ENCODE assay signal across 8 cellular contexts in genomic region chr1:156419863-156420208, GRCh38. TPM values are rescaled to one million over a fixed set of nuclear protein-coding genes. Genes with fewer than 3 reads are reported as not detected.
DNase-seq lines count a peak whose midpoint lies in the region; ATAC-seq and TF ChIP-seq lines count a peak whose summit lies in the region.

No MANE protein-coding gene starts in this region.

- peaks cover 20 to 28% (median 26%) of the 10 kb centered on the region in 4 donors for H3K4me1 ChIP-seq in upper lobe of left lung

- no peak overlapping the region for H3K27ac Mint-ChIP-seq in activated naive CD4-positive, alpha-beta T cell treated with anti-CD3 and anti-CD28 coated beads, Interleukin-2, amount 50 U/mL, for 72 hours

- H3K9me3 Mint-ChIP-seq in activated naive CD4-positive, alpha-beta T cell treated with anti-CD3 and anti-CD28 coated beads, Interleukin-2, amount 50 U/mL, for 72 hours, result no peaks in the 10 kb centered on the region

- no peak for TF ChIP-seq POLR2A in upper lobe of left lung (IDR thresholded peaks at IDR 0.05)

- H3K27me3 ChIP-seq in upper lobe of left lung, result peaks cover 1 to 64% (median 34%) of the 10 kb centered on the region in 4 donors

- H3K9me3 ChIP-seq in iPS-18c (ENCODE audit: control insufficient read depth, insufficient read depth, low read length) (no peaks in the 10 kb centered on the region), upper lobe of left lung (no peaks in the 10 kb centered on the region)

- no peaks in the 10 kb centered on the region for H3K36me3 Mint-ChIP-seq in activated naive CD4-positive, alpha-beta T cell treated with anti-CD3 and anti-CD28 coated beads, Interleukin-2, amount 50 U/mL, for 72 hours

- WGBS in upper lobe of left lung, 2 donors, result 14 to 23% methylated on average over 5 to 6 of the region's 6 CpGs

- peak overlapping the region; percentile 48 for H3K4me3 ChIP-seq in iPS-18c (ENCODE audit: insufficient read depth, low read depth, low read length)
- H3K4me3 ChIP-seq in upper lobe of left lung, result peak overlapping the region in 3 of 4 donors; percentile 31 to 38 (median 36)

- H3K27ac ChIP-seq in upper lobe of left lung, result no peak overlapping the region

- no peak for TF ChIP-seq EP300 in upper lobe of left lung (IDR thresholded peaks at IDR 0.05)

- ATAC-seq in activated naive CD4-positive, alpha-beta T cell treated with anti-CD3 and anti-CD28 coated beads, Interleukin-2, amount 50 U/mL, for 72 hours, result no peak
- ATAC-seq in upper lobe of left lung (ENCODE audit: low FRiP score in 2 of 2) (no peak), GM19395 (IDR thresholded peaks at IDR 0.05; ENCODE audit: unreplicated experiment) (no peak)

- no peaks in the 10 kb centered on the region for H3K36me3 ChIP-seq in upper lobe of left lung

- TF ChIP-seq CTCF in upper lobe of left lung (IDR thresholded peaks at IDR 0.05), result no peak

- peak; percentile 36 for DNase-seq in activated naive CD4-positive, alpha-beta T cell treated with anti-CD3 and anti-CD28 coated beads, Interleukin-2, amount 50 U/mL, for 16 hours
- no peak for DNase-seq in activated naive CD4-positive, alpha-beta T cell treated with anti-CD3 and anti-CD28 coated beads, Interleukin-2, amount 50 U/mL, for 72 hours (ENCODE audit: low spot score in 2 of 2)
- DNase-seq in activated CD4-positive, alpha-beta T cell treated with anti-CD3 and anti-CD28 coated beads, Interleukin-2, amount 50 U/mL, for 4 hours, result peak; percentile 14 to 34
- no peak for DNase-seq in upper lobe of left lung
- DNase-seq in NK-92 treated with Interleukin-12 subunit alpha and Interleukin-12 subunit beta, amount 100 ng/mL, for 24 hours (lab: John Stamatoyannopoulos, UW), result no peak
- DNase-seq in COLO829 (ENCODE audit: low spot score), result no peak

RNA-seq across cellular contexts. Expression of gene RHBG, which starts 50.8 kb away (rescaled TPM):
- total RNA-seq in activated naive CD4-positive, alpha-beta T cell treated with anti-CD3 and anti-CD28 coated beads, Interleukin-2, amount 50 U/mL, for 72 hours, result not detected
- under 1 TPM in 1 of 6 donors, not detected in 5; 0.24 TPM for total RNA-seq in upper lobe of left lung

Comparison
In these comparisons a context has a peak if more than half of its experiments do, and no peak if none do; other contexts are left out.
1. DNase-seq: peak in activated naive CD4-positive, alpha-beta T cell treated with anti-CD3 and anti-CD28 coated beads, Interleukin-2, amount 50 U/mL, for 16 hours (single experiment) and activated CD4-positive, alpha-beta T cell treated with anti-CD3 and anti-CD28 coated beads, Interleukin-2, amount 50 U/mL, for 4 hours (2 of 2); none in activated naive CD4-positive, alpha-beta T cell treated with anti-CD3 and anti-CD28 coated beads, Interleukin-2, amount 50 U/mL, for 72 hours (0 of 2), upper lobe of left lung (0 of 2), NK-92 treated with Interleukin-12 subunit alpha and Interleukin-12 subunit beta, amount 100 ng/mL, for 24 hours (single experiment) and COLO829 (single experiment).